ENCODE assay signal across 8 cellular contexts in genomic region chr1:202539583-202539982, GRCh38.
DNase-seq lines count a peak whose midpoint lies in the region; ATAC-seq and TF ChIP-seq lines count a peak whose summit lies in the region.
"Not testable (repeated sequence)": the region's sequence is repeated elsewhere in the genome, so short reads cannot be mapped to it uniquely, and the experiment has no call there.

No MANE protein-coding gene starts in this region.

- not testable (repeated sequence) for H3K27me3 Mint-ChIP-seq in Caco-2 (ENCODE audit: insufficient read depth, unreplicated experiment)
- peaks cover 19% of the 10 kb centered on the region for H3K27me3 Mint-ChIP-seq in dendritic cell treated with granulocyte-macrophage colony-stimulating factor and Interleukin-4, amounts not matched to agents 40 ng/mL and 50 ng/mL, for 4 days

- peak overlapping the region; percentile 16 for H3K27ac Mint-ChIP-seq in Caco-2 (ENCODE audit: unreplicated experiment)
- H3K27ac Mint-ChIP-seq in dendritic cell treated with granulocyte-macrophage colony-stimulating factor and Interleukin-4, amounts not matched to agents 40 ng/mL and 50 ng/mL, for 4 days = peak overlapping the region; percentile 68

- not testable (repeated sequence) for H3K36me3 Mint-ChIP-seq in Caco-2 (ENCODE audit: insufficient read depth, unreplicated experiment); dendritic cell treated with granulocyte-macrophage colony-stimulating factor and Interleukin-4, amounts not matched to agents 40 ng/mL and 50 ng/mL, for 4 days (ENCODE audit: low read depth)

- H3K4me3 Mint-ChIP-seq in Caco-2 (ENCODE audit: unreplicated experiment); dendritic cell treated with granulocyte-macrophage colony-stimulating factor and Interleukin-4, amounts not matched to agents 40 ng/mL and 50 ng/mL, for 4 days: not testable (repeated sequence)

- H3K27me3 ChIP-seq in Caco-2 (replicated peaks; ENCODE audit: control insufficient read depth, insufficient read depth, low read length); left lung: not testable (repeated sequence)

- H3K27ac ChIP-seq in left lung (peak overlapping the region; percentile 68 to 83), skin epidermis (peak overlapping the region in 19 of 21 experiments; percentile 44 to 87 (median 70)), urinary bladder (ENCODE audit: low read depth) (peak overlapping the region; percentile 14)

- not testable (repeated sequence) for ATAC-seq in left lung
- peak; percentile 22 for ATAC-seq in omental fat pad (ENCODE audit: low FRiP score)

- not testable (repeated sequence) for H3K9me3 ChIP-seq in Caco-2, left lung

- H3K4me1 Mint-ChIP-seq in Caco-2 (ENCODE audit: low read depth, unreplicated experiment) = peaks cover 22% of the 10 kb centered on the region
- H3K4me1 Mint-ChIP-seq in dendritic cell treated with granulocyte-macrophage colony-stimulating factor and Interleukin-4, amounts not matched to agents 40 ng/mL and 50 ng/mL, for 4 days (ENCODE audit: low read depth) = peaks cover 36% of the 10 kb centered on the region

- TF ChIP-seq CTCF in Caco-2 (IDR thresholded peaks at IDR 0.05; ENCODE audit: insufficient read depth in 1 of 2, low read depth in 1 of 2, low read length in 1 of 2, severe bottlenecking in 1 of 2, unreplicated experiment in 1 of 2); WI38 (IDR thresholded peaks at IDR 0.05; ENCODE audit: low read depth, low read length); fibroblast of the aortic adventitia (IDR thresholded peaks at IDR 0.05; ENCODE audit: insufficient read depth, low read length); left lung (IDR thresholded peaks at IDR 0.05); omental fat pad (IDR thresholded peaks at IDR 0.05): not testable (repeated sequence)

- H3K4me3 ChIP-seq in Caco-2 (ENCODE audit: low read depth, low read length) = not testable (repeated sequence)
- H3K4me3 ChIP-seq in WI38 (ENCODE audit: low read depth, low read length) = peak overlapping the region; percentile 64
- peak overlapping the region; percentile 59 for H3K4me3 ChIP-seq in fibroblast of the aortic adventitia (ENCODE audit: low read depth, low read length)
- peak overlapping the region; percentile 3 to 15 for H3K4me3 ChIP-seq in left lung
- H3K4me3 ChIP-seq in skin epidermis = peak overlapping the region in 6 of 7 experiments; percentile 9 to 44 (median 21)
- H3K4me3 ChIP-seq in urinary bladder (ENCODE audit: low read depth, low read length) = peak overlapping the region; percentile 40

- DNase-seq in Caco-2; fibroblast of the aortic adventitia (ENCODE audit: low read depth); left lung; omental fat pad (ENCODE audit: low spot score): not testable (repeated sequence)

- POLR2A ChIA-PET in Caco-2 (lab: Charles Lee) = not testable (repeated sequence)

- H3K36me3 ChIP-seq in Caco-2 (ENCODE audit: control insufficient read depth, insufficient read depth, low read length); left lung; urinary bladder (ENCODE audit: insufficient read depth): not testable (repeated sequence)

- BruUV-seq in Caco-2 (replicated peaks; lab: Mats Ljungman, UMichigan) = not testable (repeated sequence)

- CTCF ChIA-PET in Caco-2 (lab: Charles Lee) = not testable (repeated sequence)

- intact Hi-C loops in Caco-2 (cut with micrococcal nuclease; ENCODE audit: unreplicated experiment); dendritic cell treated with granulocyte-macrophage colony-stimulating factor and Interleukin-4, amounts not matched to agents 40 ng/mL and 50 ng/mL, for 4 days (cut with micrococcal nuclease); left lung (cut with DNase I): not testable (repeated sequence)

- H3K9me3 Mint-ChIP-seq in Caco-2 (ENCODE audit: unreplicated experiment); dendritic cell treated with granulocyte-macrophage colony-stimulating factor and Interleukin-4, amounts not matched to agents 40 ng/mL and 50 ng/mL, for 4 days: not testable (repeated sequence)

- WGBS in urinary bladder = 12% methylated on average over 5 of the region's 5 CpGs

- H3K4me1 ChIP-seq in Caco-2 (peaks cover 19% of the 10 kb centered on the region), left lung (peaks cover 9 to 17% of the 10 kb centered on the region in 2 donors)
- not testable (repeated sequence) for H3K4me1 ChIP-seq in urinary bladder (ENCODE audit: insufficient read depth)

Comparison
In these comparisons a context has a peak if more than half of its experiments do, and no peak if none do; other contexts are left out.
1. H3K27ac ChIP-seq: peak in every context shown above with its lines; median percentile 76 in left lung; 70 in skin epidermis; 14 in urinary bladder.